Comparison of ENCODE assay signal across 14 cellular contexts in genomic region chr3:81395739-81396138, GRCh38.
DNase-seq lines count a peak whose midpoint lies in the region; ATAC-seq and TF ChIP-seq lines count a peak whose summit lies in the region.
"Had no signal": no experiment of that assay in that cellular context is flagged by ENCODE, and none has a peak within 500 bp of the region (broad histone marks: within the 10 kb centered on the region; RNA-seq: fewer than 3 reads in every experiment).

No MANE protein-coding gene starts in this region.

- DNase-seq in A673 (ENCODE audit: low spot score) (no peak), HEK293T (ENCODE audit: extremely low spot score) (peak; percentile 13), OCI-M1 (lab: John Stamatoyannopoulos, UW) (peak; percentile 8), fibroblast of pulmonary artery (ENCODE audit: low read depth) (no peak), NCI-H146 treated with DMSO at 0.1 percent for 48 hours (lab: John Stamatoyannopoulos, UW; ENCODE audit: unreplicated experiment) (no peak), AG08395 (ENCODE audit: low spot score) (no peak), SIG-M5 treated with dmso at 0.1 percent for 504 hours (lab: John Stamatoyannopoulos, UW; ENCODE audit: unreplicated experiment) (no peak)
- DNase-seq: activated CD4-positive, alpha-beta T cell treated with anti-CD3 and anti-CD28 coated beads, Interleukin-2, amount 10 ng/mL, durations not matched to agents 7 days and 5 days; activated T-cell treated with anti-CD3 and anti-CD28 coated beads, Interleukin-2, amount 50 U/mL, for 72 hours; KG1; NCI-H1694 treated with DMSO at 0.1 percent for 48 hours; T-helper 17 cell; thyroid gland had no signal

- no peaks in the 10 kb centered on the region for H3K36me3 ChIP-seq in A673 (ENCODE audit: insufficient read depth, low read length, poor library complexity, severe bottlenecking)
- H3K36me3 ChIP-seq: thyroid gland had no signal

- H3K4me1 ChIP-seq in A673 (ENCODE audit: insufficient read depth, low read length, poor library complexity, severe bottlenecking) = no peaks in the 10 kb centered on the region
- H3K4me1 ChIP-seq: thyroid gland had no signal

- ATAC-seq in GM21381 (IDR thresholded peaks at IDR 0.05; ENCODE audit: unreplicated experiment) = no peak
- ATAC-seq: activated T-cell treated with anti-CD3 and anti-CD28 coated beads, Interleukin-2, amount 50 U/mL, for 72 hours; T-helper 17 cell had no signal

- POLR2A ChIA-PET in A673 (lab: Charles Lee; ENCODE audit: low non-redundant PET) (no interaction called here), HEK293T (lab: Yijun Ruan, JAX) (no interaction called here)

- no peaks in the 10 kb centered on the region for H3K27me3 ChIP-seq in A673 (replicated peaks; ENCODE audit: insufficient read depth, low read depth, low read length, poor library complexity)
- H3K27me3 ChIP-seq: thyroid gland had no signal

- TF ChIP-seq CTCF in A673 (conservative IDR thresholded peaks at IDR 0.05; ENCODE audit: low read depth, low read length) (0 out of 2 replicates have a peak, but pooled peaks have one; percentile 12), fibroblast of pulmonary artery (IDR thresholded peaks at IDR 0.05; ENCODE audit: low read length, missing control alignments) (peak; percentile 6)

- no TSS peak for BruUV-seq in A673 (replicated peaks; lab: Mats Ljungman, UMichigan)

- H3K9me3 ChIP-seq in A673 (ENCODE audit: low read depth, low read length, poor library complexity, severe bottlenecking) = no peaks in the 10 kb centered on the region
- H3K9me3 ChIP-seq: thyroid gland had no signal

- intact Hi-C loops in A673 (cut with micrococcal nuclease; ENCODE audit: unreplicated experiment) = no loop called here

- H3K4me3 ChIP-seq in A673 (ENCODE audit: low read depth, low read length, poor library complexity, severe bottlenecking) = no peak overlapping the region
- H3K4me3 ChIP-seq in fibroblast of pulmonary artery (replicated peaks; ENCODE audit: low read depth, low read length) = no peak overlapping the region
- H3K4me3 ChIP-seq: thyroid gland had no signal

- H3K27ac ChIP-seq in A673 (ENCODE audit: low read depth, low read length, poor library complexity, severe bottlenecking) = no peak overlapping the region
- H3K27ac ChIP-seq: thyroid gland had no signal

- CTCF ChIA-PET in A673 (lab: Charles Lee) = no interaction called here
- CTCF ChIA-PET in HEK293T (lab: Yijun Ruan, JAX) = interaction anchor here (0.7 kb wide), 1 partner anchor 32 kb away, joined by 3 read pairs; no protein-coding TSS in a partner anchor

TF ChIP-seq in HEK293T, 16 proteins besides CTCF, POLR2A, EP300 and RAD21:
- TF ChIP-seq FOXM1 (IDR thresholded peaks at IDR 0.05; ENCODE audit: borderline replicate concordance) (no peak), SP1 (IDR thresholded peaks at IDR 0.05) (no peak), CTBP1 (IDR thresholded peaks at IDR 0.05; ENCODE audit: borderline replicate concordance) (no peak), FOXK2 (IDR thresholded peaks at IDR 0.05) (no peak), TARDBP (IDR thresholded peaks at IDR 0.05) (no peak), ELF4 (IDR thresholded peaks at IDR 0.05) (no peak), FOXA1 (IDR thresholded peaks at IDR 0.05) (no peak), LEF1 (IDR thresholded peaks at IDR 0.05; ENCODE audit: borderline replicate concordance) (no peak), PKNOX1 (IDR thresholded peaks at IDR 0.05) (no peak), HDGF (IDR thresholded peaks at IDR 0.05; ENCODE audit: borderline replicate concordance) (no peak), L3MBTL2 (conservative IDR thresholded peaks at IDR 0.05) (no peak), ZNF384 (IDR thresholded peaks at IDR 0.05) (no peak), BHLHE40 (IDR thresholded peaks at IDR 0.05; ENCODE audit: borderline replicate concordance) (no peak), ARNT (IDR thresholded peaks at IDR 0.05) (no peak), NFRKB (IDR thresholded peaks at IDR 0.05) (no peak), SUZ12 (IDR thresholded peaks at IDR 0.05) (no peak)

Comparison
In these comparisons a context has a peak if more than half of its experiments do, and no peak if none do; other contexts are left out.
1. DNase-seq: peak in HEK293T (single experiment) and OCI-M1 (single experiment); none in A673 (single experiment), fibroblast of pulmonary artery (single experiment), NCI-H146 treated with DMSO at 0.1 percent for 48 hours (single experiment), AG08395 (single experiment) and SIG-M5 treated with dmso at 0.1 percent for 504 hours (single experiment).